12 cellular contexts compared by ENCODE assay signal in genomic region chr2:158890296-158890905, GRCh38.
"Had no signal": no experiment of that assay in that cellular context is flagged by ENCODE, and none has a peak within 500 bp of the region (broad histone marks: within the 10 kb centered on the region; RNA-seq: fewer than 3 reads in every experiment).

No MANE protein-coding gene starts in this region.

- DNase-seq: activated CD4-positive, alpha-beta memory T cell treated with anti-CD3 and anti-CD28 coated beads for 36 hours; activated effector memory CD4-positive, alpha-beta T cell treated with anti-CD3 and anti-CD28 coated beads, Interleukin-2, amount 50 U/mL, for 16 hours; activated T-cell treated with anti-CD3 and anti-CD28 coated beads, Interleukin-2, amount 50 U/mL, for 4 hours; amniotic stem cell; hippocampal formation; kidney glomerular epithelial cell; naive B cell; transverse colon had no signal

- H3K27ac ChIP-seq: transverse colon had no signal

- H3K4me1 Mint-ChIP-seq: naive B cell had no signal

- H3K9me3 Mint-ChIP-seq: activated T-cell treated with anti-CD3 and anti-CD28 coated beads, Interleukin-2, amount 50 U/mL, for 4 hours had no signal

- H3K27me3 ChIP-seq: transverse colon had no signal

- H3K36me3 ChIP-seq: transverse colon had no signal

- H3K4me3 Mint-ChIP-seq: activated CD4-positive, alpha-beta memory T cell treated with anti-CD3 and anti-CD28 coated beads for 36 hours; activated T-cell treated with anti-CD3 and anti-CD28 coated beads, Interleukin-2, amount 50 U/mL, for 4 hours; mesothelial cell of epicardium; naive B cell; T-helper 2 cell treated with Interferon-gamma antibody and Interleukin-4, amounts not matched to agents 5 μg/mL and 100 μg/mL, for 36 hours had no signal

- H3K9me3 ChIP-seq: transverse colon had no signal

- ATAC-seq: activated CD4-positive, CD25-positive, alpha-beta regulatory T cell treated with anti-CD3 and anti-CD28 coated beads, Interleukin-2, amount 50 U/mL, for 24 hours had no signal

- H3K4me3 ChIP-seq: skin epidermis, transverse colon had no signal

- H3K27ac Mint-ChIP-seq: activated CD4-positive, alpha-beta memory T cell treated with anti-CD3 and anti-CD28 coated beads for 36 hours; T-helper 2 cell treated with Interferon-gamma antibody and Interleukin-4, amounts not matched to agents 5 μg/mL and 100 μg/mL, for 36 hours had no signal

- H3K36me3 Mint-ChIP-seq: activated CD4-positive, alpha-beta memory T cell treated with anti-CD3 and anti-CD28 coated beads for 36 hours; mesothelial cell of epicardium; naive B cell had no signal

- H3K4me1 ChIP-seq: transverse colon had no signal
